Comparison of ENCODE assay signal across 18 cellular contexts in genomic region chr1:155717041-155717440, GRCh38. TPM values are rescaled to one million over a fixed set of nuclear protein-coding genes. Genes with fewer than 3 reads are reported as not detected.
A peak's percentile ranks its signal among the peaks of the same experiment; 100 is the strongest.
DNase-seq lines count a peak whose midpoint lies in the region; ATAC-seq and TF ChIP-seq lines count a peak whose summit lies in the region.
"Had no signal": no experiment of that assay in that cellular context is flagged by ENCODE, and none has a peak within 500 bp of the region (broad histone marks: within the 10 kb centered on the region; RNA-seq: fewer than 3 reads in every experiment).

No MANE protein-coding gene starts in this region.

- H3K27me3 Mint-ChIP-seq in activated naive CD8-positive, alpha-beta T cell treated with anti-CD3 and anti-CD28 coated beads, Interleukin-2, amount 10 ng/mL, durations not matched to agents 7 days and 5 days, result no peaks in the 10 kb centered on the region
- no peaks in the 10 kb centered on the region for H3K27me3 Mint-ChIP-seq in activated naive CD8-positive, alpha-beta T cell treated with anti-CD3 and anti-CD28 coated beads for 36 hours
- no peaks in the 10 kb centered on the region for H3K27me3 Mint-ChIP-seq in stimulated activated naive CD8-positive, alpha-beta T cell treated with anti-CD3 and anti-CD28 coated beads, Interleukin-15, Interleukin-2, amounts not matched to agents 100 ng/mL and 50 ng/mL, for 24 hours
- peaks cover 2% of the 10 kb centered on the region for H3K27me3 Mint-ChIP-seq in endothelial cell (ENCODE audit: unreplicated experiment)

- no peak overlapping the region for H3K14ac ChIP-seq in neuronal stem cell (ENCODE audit: low read length)

- H4K8ac ChIP-seq in neuronal stem cell (ENCODE audit: low read depth, low read length), result no peak overlapping the region

- no peak overlapping the region for H3K23ac ChIP-seq in neuronal stem cell (ENCODE audit: low read depth, low read length, poor library complexity)

- H3K4ac ChIP-seq in neuronal stem cell (ENCODE audit: low read length), result no peak overlapping the region

- no peak overlapping the region for H3K4me2 ChIP-seq in neuronal stem cell (ENCODE audit: insufficient read depth, low read length, poor library complexity, severe bottlenecking)

- H2BK5ac ChIP-seq in neuronal stem cell (ENCODE audit: low read length), result no peak overlapping the region

- WGBS in neuronal stem cell (ENCODE audit: extremely low coverage in 2 of 2, insufficient read length in 2 of 2, insufficient replicate concordance in 1 of 2), 2 donors, result no CpG with 5 or more reads among the region's 7 CpGs

- no peak overlapping the region for H2AK5ac ChIP-seq in neuronal stem cell (ENCODE audit: low read depth, low read length)

- DNase-seq in activated naive CD8-positive, alpha-beta T cell treated with anti-CD3 and anti-CD28 coated beads, Interleukin-2, amount 10 ng/mL, durations not matched to agents 7 days and 5 days, result no peak
- DNase-seq in activated naive CD8-positive, alpha-beta T cell treated with anti-CD3 and anti-CD28 coated beads for 36 hours, result no peak
- peak; percentile 89 to 92 for DNase-seq in NCI-H526 (lab: John Stamatoyannopoulos, UW)
- DNase-seq in DMS 273 (lab: John Stamatoyannopoulos, UW; ENCODE audit: unreplicated experiment), result no peak
- no peak for DNase-seq in endothelial cell (ENCODE audit: low spot score)
- no peak for DNase-seq in neuronal stem cell (ENCODE audit: low spot score)
- DNase-seq: activated T-cell treated with anti-CD3 and anti-CD28 coated beads, Interleukin-2, amount 50 U/mL, for 4 hours; adrenal gland; Caco-2; heart right ventricle; Kasumi-1; kidney glomerular epithelial cell; NCI-H1930; NCI-H774; SHP77 treated with DMSO at 0.1 percent for 48 hours had no signal

- no peak overlapping the region for H3K9ac ChIP-seq in neuronal stem cell (ENCODE audit: low read depth, low read length, poor library complexity)

- H3K9me3 ChIP-seq in neuronal stem cell (replicated peaks in 1 of 2; ENCODE audit: control insufficient read depth in 2 of 2, insufficient read depth in 1 of 2, low read depth in 1 of 2, low read length in 2 of 2), result no peaks in the 10 kb centered on the region
- H3K9me3 ChIP-seq: adrenal gland, Caco-2, heart right ventricle, prostate gland had no signal

- H3K36me3 ChIP-seq in neuronal stem cell (replicated peaks in 1 of 2; ENCODE audit: control insufficient read depth in 2 of 2, insufficient read depth in 2 of 2, low read length in 2 of 2), result peaks cover 0 to 73% of the 10 kb centered on the region in 2 donors
- H3K36me3 ChIP-seq: adrenal gland, prostate gland had no signal

- no peak overlapping the region for H2BK12ac ChIP-seq in neuronal stem cell (ENCODE audit: low read length)

- H3K27ac Mint-ChIP-seq in activated naive CD8-positive, alpha-beta T cell treated with anti-CD3 and anti-CD28 coated beads, Interleukin-2, amount 10 ng/mL, durations not matched to agents 7 days and 5 days, result peak overlapping the region; percentile 69
- H3K27ac Mint-ChIP-seq in activated naive CD8-positive, alpha-beta T cell treated with anti-CD3 and anti-CD28 coated beads for 36 hours, result no peak overlapping the region
- peak overlapping the region; percentile 36 for H3K27ac Mint-ChIP-seq in stimulated activated naive CD8-positive, alpha-beta T cell treated with anti-CD3 and anti-CD28 coated beads, Interleukin-15, Interleukin-2, amounts not matched to agents 100 ng/mL and 50 ng/mL, for 24 hours
- H3K27ac Mint-ChIP-seq in endothelial cell (ENCODE audit: unreplicated experiment), result no peak overlapping the region

- peak; percentile 60 for ATAC-seq in activated naive CD8-positive, alpha-beta T cell treated with anti-CD3 and anti-CD28 coated beads, Interleukin-2, amount 10 ng/mL, durations not matched to agents 7 days and 5 days (ENCODE audit: low read depth)
- ATAC-seq in HG02623 (IDR thresholded peaks at IDR 0.05; ENCODE audit: unreplicated experiment), result peak; percentile 55
- ATAC-seq: activated T-cell treated with anti-CD3 and anti-CD28 coated beads, Interleukin-2, amount 50 U/mL, for 4 hours; heart right ventricle had no signal

- H2BK15ac ChIP-seq in neuronal stem cell (ENCODE audit: low read length), result no peak overlapping the region

- no peak overlapping the region for H2AFZ ChIP-seq in neuronal stem cell (ENCODE audit: low read length)

- peaks cover 12% of the 10 kb centered on the region for H3K4me1 Mint-ChIP-seq in activated naive CD8-positive, alpha-beta T cell treated with anti-CD3 and anti-CD28 coated beads, Interleukin-2, amount 10 ng/mL, durations not matched to agents 7 days and 5 days
- H3K4me1 Mint-ChIP-seq in activated naive CD8-positive, alpha-beta T cell treated with anti-CD3 and anti-CD28 coated beads for 36 hours, result peaks cover 7% of the 10 kb centered on the region
- H3K4me1 Mint-ChIP-seq in stimulated activated naive CD8-positive, alpha-beta T cell treated with anti-CD3 and anti-CD28 coated beads, Interleukin-15, Interleukin-2, amounts not matched to agents 100 ng/mL and 50 ng/mL, for 24 hours (ENCODE audit: low read depth), result peaks cover 13% of the 10 kb centered on the region
- no peaks in the 10 kb centered on the region for H3K4me1 Mint-ChIP-seq in endothelial cell (ENCODE audit: unreplicated experiment)

- no peaks in the 10 kb centered on the region for H3K27me3 ChIP-seq in neuronal stem cell (ENCODE audit: control insufficient read depth in 3 of 3, insufficient read depth in 3 of 3, low read depth in 1 of 3, low read length in 3 of 3)
- H3K27me3 ChIP-seq: adrenal gland, heart right ventricle had no signal

- H3K18ac ChIP-seq in neuronal stem cell (ENCODE audit: low read length), result no peak overlapping the region

- H3K79me1 ChIP-seq in neuronal stem cell (ENCODE audit: low read depth, low read length), result peaks cover 2% of the 10 kb centered on the region

- no peaks in the 10 kb centered on the region for H3K9me3 Mint-ChIP-seq in activated naive CD8-positive, alpha-beta T cell treated with anti-CD3 and anti-CD28 coated beads, Interleukin-2, amount 10 ng/mL, durations not matched to agents 7 days and 5 days
- H3K9me3 Mint-ChIP-seq in activated naive CD8-positive, alpha-beta T cell treated with anti-CD3 and anti-CD28 coated beads for 36 hours, result no peaks in the 10 kb centered on the region
- no peaks in the 10 kb centered on the region for H3K9me3 Mint-ChIP-seq in stimulated activated naive CD8-positive, alpha-beta T cell treated with anti-CD3 and anti-CD28 coated beads, Interleukin-15, Interleukin-2, amounts not matched to agents 100 ng/mL and 50 ng/mL, for 24 hours
- no peaks in the 10 kb centered on the region for H3K9me3 Mint-ChIP-seq in endothelial cell (ENCODE audit: unreplicated experiment)
- H3K9me3 Mint-ChIP-seq: activated T-cell treated with anti-CD3 and anti-CD28 coated beads, Interleukin-2, amount 50 U/mL, for 4 hours had no signal

- no peak overlapping the region for H4K91ac ChIP-seq in neuronal stem cell (ENCODE audit: low read depth, low read length, poor library complexity)

- H2BK120ac ChIP-seq in neuronal stem cell (ENCODE audit: low read depth, low read length), result no peak overlapping the region

- POLR2A ChIA-PET in activated naive CD8-positive, alpha-beta T cell treated with anti-CD3 and anti-CD28 coated beads, Interleukin-2, amount 10 ng/mL, durations not matched to agents 7 days and 5 days (lab: Charles Lee), result no interaction called here

- H3K4me3 ChIP-seq in neuronal stem cell (ENCODE audit: low read length in 2 of 2), result no peak overlapping the region
- H3K4me3 ChIP-seq: adrenal gland, heart right ventricle, prostate gland had no signal

- H3K36me3 Mint-ChIP-seq in activated naive CD8-positive, alpha-beta T cell treated with anti-CD3 and anti-CD28 coated beads, Interleukin-2, amount 10 ng/mL, durations not matched to agents 7 days and 5 days, result peaks cover 15% of the 10 kb centered on the region
- peaks cover 14% of the 10 kb centered on the region for H3K36me3 Mint-ChIP-seq in activated naive CD8-positive, alpha-beta T cell treated with anti-CD3 and anti-CD28 coated beads for 36 hours
- peaks cover 53% of the 10 kb centered on the region for H3K36me3 Mint-ChIP-seq in stimulated activated naive CD8-positive, alpha-beta T cell treated with anti-CD3 and anti-CD28 coated beads, Interleukin-15, Interleukin-2, amounts not matched to agents 100 ng/mL and 50 ng/mL, for 24 hours (ENCODE audit: low read depth)
- peaks cover 13% of the 10 kb centered on the region for H3K36me3 Mint-ChIP-seq in endothelial cell (ENCODE audit: low read depth, unreplicated experiment)

- TF ChIP-seq CTCF in endothelial cell (IDR thresholded peaks at IDR 0.05; ENCODE audit: unreplicated experiment), result no peak

- H3K4me3 Mint-ChIP-seq in activated naive CD8-positive, alpha-beta T cell treated with anti-CD3 and anti-CD28 coated beads, Interleukin-2, amount 10 ng/mL, durations not matched to agents 7 days and 5 days, result peak overlapping the region; percentile 22
- no peak overlapping the region for H3K4me3 Mint-ChIP-seq in activated naive CD8-positive, alpha-beta T cell treated with anti-CD3 and anti-CD28 coated beads for 36 hours
- no peak overlapping the region for H3K4me3 Mint-ChIP-seq in stimulated activated naive CD8-positive, alpha-beta T cell treated with anti-CD3 and anti-CD28 coated beads, Interleukin-15, Interleukin-2, amounts not matched to agents 100 ng/mL and 50 ng/mL, for 24 hours
- no peak overlapping the region for H3K4me3 Mint-ChIP-seq in endothelial cell (ENCODE audit: unreplicated experiment)
- H3K4me3 Mint-ChIP-seq: activated T-cell treated with anti-CD3 and anti-CD28 coated beads, Interleukin-2, amount 50 U/mL, for 4 hours had no signal

- H3K4me1 ChIP-seq in neuronal stem cell (ENCODE audit: control insufficient read depth in 2 of 2, insufficient read depth in 1 of 2, low read depth in 1 of 2, low read length in 2 of 2), result peaks cover 0 to 5% of the 10 kb centered on the region in 2 donors
- H3K4me1 ChIP-seq: Caco-2, prostate gland had no signal

- H3K27ac ChIP-seq in neuronal stem cell (replicated peaks; ENCODE audit: low read length), result no peak overlapping the region
- H3K27ac ChIP-seq: adrenal gland, heart right ventricle, prostate gland had no signal

RNA-seq across cellular contexts. Expression of gene DAP3, which starts 28.1 kb away (rescaled TPM):
- 100 to 1,000 TPM; 119 to 128 TPM for total RNA-seq in activated naive CD8-positive, alpha-beta T cell treated with anti-CD3 and anti-CD28 coated beads, Interleukin-2, amount 10 ng/mL, durations not matched to agents 7 days and 5 days
- 100 to 1,000 TPM; 148 to 151 TPM for total RNA-seq in activated naive CD8-positive, alpha-beta T cell treated with anti-CD3 and anti-CD28 coated beads for 36 hours
- 120 TPM for total RNA-seq in endothelial cell (ENCODE audit: unreplicated experiment)
- polyA plus RNA-seq in neuronal stem cell (2013, experiment 1 of 2), result 119 TPM
- 120 TPM for polyA plus RNA-seq in neuronal stem cell (2013, experiment 2 of 2)

RNA-seq across cellular contexts. Expression of gene YY1AP1, which starts 28.5 kb away (rescaled TPM):
- 10 to 100 TPM; 82.1 to 93.4 TPM for total RNA-seq in activated naive CD8-positive, alpha-beta T cell treated with anti-CD3 and anti-CD28 coated beads, Interleukin-2, amount 10 ng/mL, durations not matched to agents 7 days and 5 days
- total RNA-seq in activated naive CD8-positive, alpha-beta T cell treated with anti-CD3 and anti-CD28 coated beads for 36 hours, result 10 to 100 TPM; 66.8 to 67.0 TPM
- 42.3 TPM for total RNA-seq in endothelial cell (ENCODE audit: unreplicated experiment)
- polyA plus RNA-seq in neuronal stem cell (2013, experiment 1 of 2), result 40.9 TPM
- 39.9 TPM for polyA plus RNA-seq in neuronal stem cell (2013, experiment 2 of 2)

Comparison
In these comparisons a context has a peak if more than half of its experiments do, and no peak if none do; other contexts are left out.
1. H3K27ac Mint-ChIP-seq: peak in activated naive CD8-positive, alpha-beta T cell treated with anti-CD3 and anti-CD28 coated beads, Interleukin-2, amount 10 ng/mL, durations not matched to agents 7 days and 5 days (single experiment) and stimulated activated naive CD8-positive, alpha-beta T cell treated with anti-CD3 and anti-CD28 coated beads, Interleukin-15, Interleukin-2, amounts not matched to agents 100 ng/mL and 50 ng/mL, for 24 hours (single experiment); none in activated naive CD8-positive, alpha-beta T cell treated with anti-CD3 and anti-CD28 coated beads for 36 hours (single experiment) and endothelial cell (single experiment).
2. DNase-seq: peak in NCI-H526 (2 of 2); none in activated naive CD8-positive, alpha-beta T cell treated with anti-CD3 and anti-CD28 coated beads, Interleukin-2, amount 10 ng/mL, durations not matched to agents 7 days and 5 days (single experiment), activated naive CD8-positive, alpha-beta T cell treated with anti-CD3 and anti-CD28 coated beads for 36 hours (single experiment), DMS 273 (single experiment), endothelial cell (single experiment) and neuronal stem cell (single experiment).